8 cellular contexts compared by ENCODE assay signal in the genomic region with DNA sequence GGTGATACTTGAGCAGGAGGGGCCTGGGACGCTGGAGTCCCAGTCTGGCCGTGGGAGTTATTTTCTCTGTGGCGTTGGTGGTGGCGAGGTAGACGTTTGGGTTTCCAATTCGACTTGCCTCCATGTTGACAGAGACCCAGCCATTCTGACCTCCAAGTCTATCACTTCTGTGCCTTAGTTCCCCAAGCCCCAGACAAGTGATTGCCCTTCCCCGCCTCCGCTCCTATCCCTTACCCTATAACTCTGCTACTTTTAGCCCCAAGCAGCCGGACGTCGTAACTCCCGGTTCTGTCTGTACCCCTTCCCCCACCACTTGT. TPM values are rescaled to one million over a fixed set of nuclear protein-coding genes. Genes with fewer than 3 reads are reported as not detected.
DNase-seq lines count a peak whose midpoint lies in the region; ATAC-seq and TF ChIP-seq lines count a peak whose summit lies in the region.

No MANE protein-coding gene starts in this region.

- peaks cover 23% of the 10 kb centered on the region for H3K79me2 ChIP-seq in hepatocyte

- DNase-seq in NCI-H2227 treated with DMSO at 0.1 percent for 48 hours (lab: John Stamatoyannopoulos, UW) (peak; percentile 82), NCI-H2227 (lab: John Stamatoyannopoulos, UW; ENCODE audit: unreplicated experiment) (no peak), hepatocyte (ENCODE audit: low spot score) (no peak), HPDE6-E6E7 (ENCODE audit: extremely low spot score) (no peak), AG20443 (ENCODE audit: low spot score) (no peak), NCI-H526 (lab: John Stamatoyannopoulos, UW) (no peak)
- no peak for DNase-seq in stimulated activated naive CD8-positive, alpha-beta T cell treated with anti-CD3 and anti-CD28 coated beads, Interleukin-15, amount 100 ng/mL, for 72 hours

- H3K27me3 Mint-ChIP-seq in stimulated activated naive CD8-positive, alpha-beta T cell treated with anti-CD3 and anti-CD28 coated beads, Interleukin-15, amount 100 ng/mL, for 72 hours: no peaks in the 10 kb centered on the region

- H3K9me3 Mint-ChIP-seq in stimulated activated naive CD8-positive, alpha-beta T cell treated with anti-CD3 and anti-CD28 coated beads, Interleukin-15, amount 100 ng/mL, for 72 hours: no peaks in the 10 kb centered on the region

- peak overlapping the region; percentile 92 for H3K4me2 ChIP-seq in hepatocyte

- peak overlapping the region; percentile 99 for H3K27ac Mint-ChIP-seq in stimulated activated naive CD8-positive, alpha-beta T cell treated with anti-CD3 and anti-CD28 coated beads, Interleukin-15, amount 100 ng/mL, for 72 hours

- H3K4me1 Mint-ChIP-seq in stimulated activated naive CD8-positive, alpha-beta T cell treated with anti-CD3 and anti-CD28 coated beads, Interleukin-15, amount 100 ng/mL, for 72 hours: peaks cover 39% of the 10 kb centered on the region

- peaks cover 12% of the 10 kb centered on the region for H3K4me1 ChIP-seq in hepatocyte (ENCODE audit: insufficient read depth)

- no peaks in the 10 kb centered on the region for H3K9me2 ChIP-seq in hepatocyte (replicated peaks; ENCODE audit: insufficient read depth)

- no peak for ATAC-seq in stimulated activated naive CD8-positive, alpha-beta T cell treated with anti-CD3 and anti-CD28 coated beads, Interleukin-15, amount 100 ng/mL, for 72 hours

- peak overlapping the region; percentile 55 for H2AFZ ChIP-seq in hepatocyte

- no peaks in the 10 kb centered on the region for H3K27me3 ChIP-seq in hepatocyte

- no peak for TF ChIP-seq CTCF in VCaP (conservative IDR thresholded peaks at IDR 0.05)
- no peak for TF ChIP-seq CTCF in hepatocyte (IDR thresholded peaks at IDR 0.05; ENCODE audit: poor library complexity)

- H3K27ac ChIP-seq in VCaP: peak overlapping the region; percentile 86
- H3K27ac ChIP-seq in hepatocyte: peak overlapping the region; percentile 97

- H4K20me1 ChIP-seq in hepatocyte (ENCODE audit: insufficient read depth, poor library complexity, severe bottlenecking): no peaks in the 10 kb centered on the region

- H3K4me3 Mint-ChIP-seq in stimulated activated naive CD8-positive, alpha-beta T cell treated with anti-CD3 and anti-CD28 coated beads, Interleukin-15, amount 100 ng/mL, for 72 hours: peak overlapping the region; percentile 87 to 89

- H3K4me3 ChIP-seq in hepatocyte: peak overlapping the region; percentile 74

- H3K36me3 ChIP-seq in hepatocyte (replicated peaks; ENCODE audit: insufficient read depth, low read depth): no peaks in the 10 kb centered on the region

- no peaks in the 10 kb centered on the region for H3K9me3 ChIP-seq in hepatocyte (ENCODE audit: low read depth)

- 3% methylated on average over 12 of the region's 12 CpGs for WGBS in hepatocyte (ENCODE audit: low lambda C conversion rate, missing lambda C conversion rate)

RNA-seq across cellular contexts. Expression of gene TIMM50, which starts 0.5 kb away (rescaled TPM):
- total RNA-seq in hepatocyte: 53.1 and 57.2 TPM in 2 replicates
- polyA plus RNA-seq in hepatocyte: 56.4 and 61.7 TPM in 2 replicates

RNA-seq across cellular contexts. Expression of gene DLL3, which starts 17.6 kb away (rescaled TPM):
- 0.16 and 1.6 TPM in 2 replicates for total RNA-seq in hepatocyte
- polyA plus RNA-seq in hepatocyte: 1.1 and 1.3 TPM in 2 replicates

RNA-seq across cellular contexts. Expression of gene SELENOV, which starts 33.8 kb away (rescaled TPM):
- total RNA-seq in hepatocyte: 0.50 and 2.0 TPM in 2 replicates
- 0.98 and 2.2 TPM in 2 replicates for polyA plus RNA-seq in hepatocyte

RNA-seq across cellular contexts. Expression of gene SUPT5H, which starts 35.8 kb away (rescaled TPM):
- 63.7 and 71.6 TPM in 2 replicates for total RNA-seq in hepatocyte
- polyA plus RNA-seq in hepatocyte: 184 and 213 TPM in 2 replicates

RNA-seq across cellular contexts. Expression of gene RPS16, which starts 45.4 kb away (rescaled TPM):
- total RNA-seq in hepatocyte: 63.8 and 115 TPM in 2 replicates
- 409 and 411 TPM in 2 replicates for polyA plus RNA-seq in hepatocyte
